12 cellular contexts compared by ENCODE assay signal in genomic region chr14:20799955-20800544, GRCh38. TPM values are rescaled to one million over a fixed set of nuclear protein-coding genes. Genes with fewer than 3 reads are reported as not detected.
A peak's percentile ranks its signal among the peaks of the same experiment; 100 is the strongest.
DNase-seq lines count a peak whose midpoint lies in the region; ATAC-seq, FAIRE-seq and TF ChIP-seq lines count a peak whose summit lies in the region.
"Had no signal": no experiment of that assay in that cellular context is flagged by ENCODE, and none has a peak within 500 bp of the region (broad histone marks: within the 10 kb centered on the region; RNA-seq: fewer than 3 reads in every experiment).

No MANE protein-coding gene starts in this region.

- H3K27me3 ChIP-seq in GM23338 (ENCODE audit: insufficient read depth) (no peaks in the 10 kb centered on the region), GM12878 (replicated peaks in 1 of 2; ENCODE audit: control insufficient read depth in 2 of 2, insufficient read depth in 2 of 2, low read length in 1 of 2) (no peaks in the 10 kb centered on the region), left lung (no peaks in the 10 kb centered on the region), skeletal muscle tissue (ENCODE audit: control insufficient read depth in 3 of 3, insufficient read depth in 3 of 3, low read length in 3 of 3) (peaks cover 3 to 16% (median 8%) of the 10 kb centered on the region in 3 donors)

- TF ChIP-seq EP300 in GM12878 (IDR thresholded peaks at IDR 0.05; ENCODE audit: borderline replicate concordance in 1 of 2, control insufficient read depth in 1 of 2, low read depth in 2 of 2, low read length in 2 of 2), result no peak

- RAD21 ChIA-PET in GM12878 (lab: Charles Lee; ENCODE audit: unreplicated experiment), result interaction anchor here (0.7 to 1.4 kb wide), 2 partner anchors 17 to 19 kb away, joined by 3 read pairs; no protein-coding TSS in a partner anchor

- H3K36me3 Mint-ChIP-seq in GM23338 (ENCODE audit: low read depth), result no peaks in the 10 kb centered on the region; the same call in 2 of the 3 replicates

- H3K9me2 ChIP-seq in GM23338 (ENCODE audit: insufficient read depth), result peaks cover 5% of the 10 kb centered on the region; the same call in 1 of the 2 replicates

- intact Hi-C loops in GM12878 (cut with micrococcal nuclease; ENCODE audit: unreplicated experiment) (no loop called here), left lung (cut with DNase I) (no loop called here)

- no peak overlapping the region for H3K9ac ChIP-seq in GM12878 (ENCODE audit: control insufficient read depth, insufficient read depth, low read length)
- H3K9ac ChIP-seq in skeletal muscle tissue (ENCODE audit: low read depth in 1 of 3, low read length in 3 of 3), result peak overlapping the region in 2 of 3 donors; percentile 10 to 51

- H4K20me1 ChIP-seq in GM23338 (replicated peaks; ENCODE audit: insufficient read depth), result no peaks in the 10 kb centered on the region
- H4K20me1 ChIP-seq in GM12878 (ENCODE audit: control insufficient read depth, insufficient read depth), result no peaks in the 10 kb centered on the region

- POLR2A ChIA-PET in GM12878 (lab: Charles Lee), result no interaction called here

- no peak for TF ChIP-seq RAD21 in GM12878 (IDR thresholded peaks at IDR 0.05; ENCODE audit: insufficient read depth, low read depth, low read length)

- SMC1A ChIA-PET in GM12878 (lab: Charles Lee; ENCODE audit: uncharacterized antibody, unreplicated experiment), result interaction anchor here (0.6 to 1.5 kb wide), 2 partner anchors 51 to 103 kb away, joined by 3 read pairs; no protein-coding TSS in a partner anchor

- no peak for FAIRE-seq in GM12878 (lab: Jason Lieb, UNC)

- CTCF ChIA-PET in GM12878 (lab: Yijun Ruan, JAX), result interaction anchor here (0.7 to 2.3 kb wide), 2 partner anchors 39 to 218 kb away, joined by 3 to 5 read pairs; no protein-coding TSS in a partner anchor

- H3K79me2 ChIP-seq in GM23338 (replicated peaks; ENCODE audit: insufficient read depth) (no peaks in the 10 kb centered on the region), GM12878 (ENCODE audit: control insufficient read depth, insufficient read depth, low read length) (no peaks in the 10 kb centered on the region)

- H3K9me3 Mint-ChIP-seq in GM23338, result no peaks in the 10 kb centered on the region

- no peak overlapping the region for H3K27ac ChIP-seq in GM23338 (ENCODE audit: low read depth)
- H3K27ac ChIP-seq in GM12878 (ENCODE audit: control insufficient read depth, insufficient read depth), result no peak overlapping the region
- H3K27ac ChIP-seq in left lung, result peak overlapping the region; percentile 74 to 75
- peak overlapping the region; percentile 41 for H3K27ac ChIP-seq in skeletal muscle tissue (ENCODE audit: low read depth, low read length)

- TF ChIP-seq CTCF in GM23338 (conservative IDR thresholded peaks at IDR 0.05; ENCODE audit: low read depth in 2 of 2) (no peak), GM12878 (IDR thresholded peaks at IDR 0.05 in 2 of 3, conservative IDR thresholded peaks at IDR 0.05 in 1 of 3; ENCODE audit: control insufficient read depth in 2 of 3, extremely low read depth in 1 of 3, insufficient read depth in 1 of 3, low read depth in 3 of 3, low read length in 3 of 3) (no peak), left lung (IDR thresholded peaks at IDR 0.05) (no peak)

- no peak overlapping the region for H3K4me3 Mint-ChIP-seq in GM23338

- 57% methylated on average over 8 of the region's 8 CpGs for WGBS in GM12878 (ENCODE audit: insufficient coverage, insufficient replicate concordance, low lambda C conversion rate, missing lambda C conversion rate)

- H3K36me3 ChIP-seq in GM23338 (ENCODE audit: insufficient read depth), result no peaks in the 10 kb centered on the region
- no peaks in the 10 kb centered on the region for H3K36me3 ChIP-seq in GM12878 (ENCODE audit: control insufficient read depth in 2 of 2, insufficient read depth in 2 of 2, low read length in 1 of 2)
- H3K36me3 ChIP-seq in left lung, result no peaks in the 10 kb centered on the region
- H3K36me3 ChIP-seq in skeletal muscle tissue (ENCODE audit: control insufficient read depth in 3 of 3, insufficient read depth in 3 of 3, low read length in 3 of 3), result no peaks in the 10 kb centered on the region

- H3K9me3 ChIP-seq in GM12878 (replicated peaks; ENCODE audit: control insufficient read depth, insufficient read depth, low read length), result no peaks in the 10 kb centered on the region
- H3K9me3 ChIP-seq in left lung, result no peaks in the 10 kb centered on the region
- H3K9me3 ChIP-seq in skeletal muscle tissue (ENCODE audit: control insufficient read depth in 3 of 3, low read length in 3 of 3), result no peaks in the 10 kb centered on the region

- peaks cover 39% of the 10 kb centered on the region for H3K4me1 Mint-ChIP-seq in GM23338

- DNase-seq in GM23338 (ENCODE audit: low spot score) (peak; percentile 48), GM12878 (ENCODE audit: low read depth, low spot score) (no peak), left lung (peak in 1 of 2 donors; percentile 66), GOT3 (lab: John Stamatoyannopoulos, UW) (no peak), DMS114 treated with DMSO at 0.1 percent for 48 hours (lab: John Stamatoyannopoulos, UW; ENCODE audit: unreplicated experiment) (no peak)
- DNase-seq: DMS53; effector CD4-positive, alpha-beta T cell; NCI-H748 treated with DMSO at 0.1 percent for 48 hours had no signal

- peak overlapping the region; percentile 65; the same call in 1 of the 2 replicates for H2AFZ ChIP-seq in GM23338
- peak overlapping the region; percentile 59 for H2AFZ ChIP-seq in GM12878 (ENCODE audit: control insufficient read depth, low read depth, low read length)

- no peak overlapping the region for H3K27ac Mint-ChIP-seq in GM23338

- peak; percentile 68 for ATAC-seq in GM23338
- peak; percentile 64 for ATAC-seq in GM12878
- peak; percentile 51 for ATAC-seq in left lung
- ATAC-seq in GM19035 (IDR thresholded peaks at IDR 0.05; ENCODE audit: unreplicated experiment), result no peak
- ATAC-seq in HG02870 (IDR thresholded peaks at IDR 0.05; ENCODE audit: unreplicated experiment), result no peak

- H3K4me3 ChIP-seq in GM23338, result no peak overlapping the region; the same call in 1 of the 2 replicates
- H3K4me3 ChIP-seq in GM12878, result no peak overlapping the region
- peak overlapping the region in 1 of 2 donors; percentile 59 for H3K4me3 ChIP-seq in left lung
- H3K4me3 ChIP-seq in skeletal muscle tissue (ENCODE audit: low read length in 3 of 3), result peak overlapping the region; percentile 36 to 65 (median 55)

- no TSS peak for BruUV-seq in GM12878 (replicated peaks; lab: Mats Ljungman, UMichigan)

- H3K4me1 ChIP-seq in GM23338 (ENCODE audit: insufficient read depth) (peaks cover 22% of the 10 kb centered on the region), GM12878 (ENCODE audit: control insufficient read depth, insufficient read depth, low read length) (peaks cover 26% of the 10 kb centered on the region), left lung (peaks cover 0 to 61% of the 10 kb centered on the region in 2 donors), skeletal muscle tissue (ENCODE audit: control insufficient read depth in 3 of 3, insufficient read depth in 3 of 3, low read length in 3 of 3) (peaks cover 0 to 3% (median 0%) of the 10 kb centered on the region in 3 donors)

- TF ChIP-seq POLR2A in GM12878 (IDR thresholded peaks at IDR 0.05; ENCODE audit: low read depth, low read length), result no peak

- H3K27me3 Mint-ChIP-seq in GM23338 (ENCODE audit: insufficient read depth, low read depth, poor library complexity), result no peaks in the 10 kb centered on the region

- H3K4me2 ChIP-seq in GM23338 (peak overlapping the region; percentile 64; the same call in 1 of the 2 replicates), GM12878 (ENCODE audit: control insufficient read depth, insufficient read depth) (peak overlapping the region; percentile 22; the same call in 1 of the 2 replicates)

- no peaks in the 10 kb centered on the region for H3F3A ChIP-seq in GM23338 (replicated peaks; ENCODE audit: low read depth)

- in situ Hi-C loops in GM12878 (cut with MboI), result no loop called here

RNA-seq across cellular contexts. Expression of gene RNASE1, which starts 2.6 kb away (rescaled TPM):
- 0.56 TPM in 1 of 2 replicates, not detected in the other for total RNA-seq in GM23338 (2014; rRNA removed; shearing (Covaris generic))
- polyA plus RNA-seq in GM23338 (2016; fragmentation: Nextera tagmentation; extraction: Ambion mirVana), result 1.7 and 2.0 TPM in 2 replicates
- total RNA-seq in GM12878 (2013; cell fraction: nucleolus; rRNA removed), result not detected in 2 replicates
- total RNA-seq in GM12878 (2014; rRNA removed), result not detected in 2 replicates
- total RNA-seq in GM12878 (2014; rRNA removed; fragmentation: Illumina TruSeq; extraction: Trizol), result not detected in 2 replicates
- total RNA-seq in GM12878 (2021), result 0.40 and 0.72 TPM in 2 replicates
- polyA plus RNA-seq in GM12878 (2011; ENCODE audit: low read depth), result not detected
- polyA plus RNA-seq in GM12878 (2011; rRNA removed), result not detected in 2 replicates
- polyA plus RNA-seq in GM12878 (2011; cell fraction: cytosol; rRNA removed), result not detected in 2 replicates
- polyA plus RNA-seq in GM12878 (2011; cell fraction: nucleus; rRNA removed), result not detected in 2 replicates
- not detected in 2 replicates for polyA plus RNA-seq in GM12878 (2012)
- not detected in 2 replicates for polyA plus RNA-seq in GM12878 (2014; fragmentation: Illumina TruSeq; extraction: Trizol)
- under 1 TPM in 1 of 2 experiments, not detected in 1; 0.11 TPM for polyA plus RNA-seq in GM12878 (2014; fragmentation: Nextera tagmentation; extraction: Ambion mirVana)
- 0.27 and 0.38 TPM in 2 replicates for polyA plus RNA-seq in GM12878 (2014; rRNA removed)
- not detected for polyA plus RNA-seq in GM12878 (2016; fragmentation: Nextera tagmentation; extraction: Ambion mirVana)
- not detected in 2 replicates for polyA minus RNA-seq in GM12878 (2011; rRNA and poly(A)+ RNA removed)
- polyA minus RNA-seq in GM12878 (2011; cell fraction: cytosol; rRNA and poly(A)+ RNA removed), result not detected in 2 replicates
- polyA minus RNA-seq in GM12878 (2011; cell fraction: nucleus; rRNA and poly(A)+ RNA removed), result not detected in 2 replicates
- total RNA-seq in left lung, result 1,000 to 10,000 TPM in 1 of 2 donors, 100 to 1,000 TPM in 1; 518 to 1,326 TPM
- total RNA-seq in skeletal muscle tissue, result 113 TPM
- total RNA-seq: myocyte had no signal

RNA-seq across cellular contexts. Expression of gene RNASE6, which starts 19.0 kb away (rescaled TPM):
- 0.45 TPM in 1 of 2 replicates, not detected in the other for total RNA-seq in GM23338 (2014; rRNA removed; shearing (Covaris generic))
- not detected in 2 replicates for polyA plus RNA-seq in GM23338 (2016; fragmentation: Nextera tagmentation; extraction: Ambion mirVana)
- total RNA-seq in GM12878 (2013; cell fraction: nucleolus; rRNA removed), result 21.3 and 22.8 TPM in 2 replicates
- 34.6 and 44.3 TPM in 2 replicates for total RNA-seq in GM12878 (2014; rRNA removed)
- total RNA-seq in GM12878 (2014; rRNA removed; fragmentation: Illumina TruSeq; extraction: Trizol), result 28.7 and 30.8 TPM in 2 replicates
- 16.5 and 18.9 TPM in 2 replicates for total RNA-seq in GM12878 (2021)
- polyA plus RNA-seq in GM12878 (2011; ENCODE audit: low read depth), result 39.8 TPM
- 19.7 and 20.2 TPM in 2 replicates for polyA plus RNA-seq in GM12878 (2011; rRNA removed)
- polyA plus RNA-seq in GM12878 (2011; cell fraction: cytosol; rRNA removed), result 14.2 and 15.2 TPM in 2 replicates
- polyA plus RNA-seq in GM12878 (2011; cell fraction: nucleus; rRNA removed), result 4.9 and 7.6 TPM in 2 replicates
- polyA plus RNA-seq in GM12878 (2012), result 26.1 and 27.0 TPM in 2 replicates
- polyA plus RNA-seq in GM12878 (2014; fragmentation: Illumina TruSeq; extraction: Trizol), result 47.0 and 61.9 TPM in 2 replicates
- 10 to 100 TPM; 52.4 to 65.3 TPM for polyA plus RNA-seq in GM12878 (2014; fragmentation: Nextera tagmentation; extraction: Ambion mirVana)
- polyA plus RNA-seq in GM12878 (2014; rRNA removed), result 28.4 and 31.7 TPM in 2 replicates
- polyA plus RNA-seq in GM12878 (2016; fragmentation: Nextera tagmentation; extraction: Ambion mirVana), result 10 to 100 TPM; 13.0 to 14.8 TPM
- polyA minus RNA-seq in GM12878 (2011; rRNA and poly(A)+ RNA removed), result 9.4 and 11.5 TPM in 2 replicates
- polyA minus RNA-seq in GM12878 (2011; cell fraction: cytosol; rRNA and poly(A)+ RNA removed), result 3.0 and 3.5 TPM in 2 replicates
- polyA minus RNA-seq in GM12878 (2011; cell fraction: nucleus; rRNA and poly(A)+ RNA removed), result 3.9 and 4.6 TPM in 2 replicates
- total RNA-seq in left lung, result 10 to 100 TPM; 14.7 to 20.6 TPM
- 5.2 TPM for total RNA-seq in skeletal muscle tissue
- total RNA-seq: myocyte had no signal

RNA-seq across cellular contexts. Expression of gene EDDM3B, which starts 31.8 kb away (rescaled TPM):
- total RNA-seq in GM23338 (2014; rRNA removed; shearing (Covaris generic)), result not detected in 2 replicates
- polyA plus RNA-seq in GM23338 (2016; fragmentation: Nextera tagmentation; extraction: Ambion mirVana) (not detected in 2 replicates), GM12878 (2011; rRNA removed) (not detected in 2 replicates), GM12878 (2014; fragmentation: Illumina TruSeq; extraction: Trizol) (not detected in 2 replicates), GM12878 (2014; fragmentation: Nextera tagmentation; extraction: Ambion mirVana) (not detected), GM12878 (2014; rRNA removed) (not detected in 2 replicates), GM12878 (2016; fragmentation: Nextera tagmentation; extraction: Ambion mirVana) (not detected)
- not detected in 2 replicates for total RNA-seq in GM12878 (2013; cell fraction: nucleolus; rRNA removed)
- total RNA-seq in GM12878 (2014; rRNA removed) (not detected in 2 replicates), GM12878 (2014; rRNA removed; fragmentation: Illumina TruSeq; extraction: Trizol) (not detected in 2 replicates), GM12878 (2021) (not detected in 2 replicates), left lung (not detected), skeletal muscle tissue (not detected)
- polyA plus RNA-seq in GM12878 (2011; ENCODE audit: low read depth), result not detected
- not detected in 2 replicates for polyA plus RNA-seq in GM12878 (2011; cell fraction: cytosol; rRNA removed)
- polyA plus RNA-seq in GM12878 (2011; cell fraction: nucleus; rRNA removed), result not detected in 2 replicates
- not detected in 2 replicates for polyA plus RNA-seq in GM12878 (2012)
- polyA minus RNA-seq in GM12878 (2011; rRNA and poly(A)+ RNA removed), result not detected in 2 replicates
- polyA minus RNA-seq in GM12878 (2011; cell fraction: cytosol; rRNA and poly(A)+ RNA removed), result not detected in 2 replicates
- not detected in 2 replicates for polyA minus RNA-seq in GM12878 (2011; cell fraction: nucleus; rRNA and poly(A)+ RNA removed)
- total RNA-seq: myocyte had no signal

RNA-seq across cellular contexts. Expression of gene EDDM3A, which starts 54.4 kb away (rescaled TPM):
- not detected in 2 replicates for total RNA-seq in GM23338 (2014; rRNA removed; shearing (Covaris generic))
- polyA plus RNA-seq in GM23338 (2016; fragmentation: Nextera tagmentation; extraction: Ambion mirVana), result not detected in 2 replicates
- total RNA-seq in GM12878 (2013; cell fraction: nucleolus; rRNA removed), result not detected in 2 replicates
- not detected in 2 replicates for total RNA-seq in GM12878 (2014; rRNA removed)
- not detected in 2 replicates for total RNA-seq in GM12878 (2014; rRNA removed; fragmentation: Illumina TruSeq; extraction: Trizol)
- not detected in 2 replicates for total RNA-seq in GM12878 (2021)
- polyA plus RNA-seq in GM12878 (2011; ENCODE audit: low read depth), result not detected
- not detected in 2 replicates for polyA plus RNA-seq in GM12878 (2011; rRNA removed)
- polyA plus RNA-seq in GM12878 (2011; cell fraction: cytosol; rRNA removed), result not detected in 2 replicates
- not detected in 2 replicates for polyA plus RNA-seq in GM12878 (2011; cell fraction: nucleus; rRNA removed)
- not detected in 2 replicates for polyA plus RNA-seq in GM12878 (2012)
- not detected in 2 replicates for polyA plus RNA-seq in GM12878 (2014; fragmentation: Illumina TruSeq; extraction: Trizol)
- not detected for polyA plus RNA-seq in GM12878 (2014; fragmentation: Nextera tagmentation; extraction: Ambion mirVana)
- not detected in 2 replicates for polyA plus RNA-seq in GM12878 (2014; rRNA removed)
- not detected for polyA plus RNA-seq in GM12878 (2016; fragmentation: Nextera tagmentation; extraction: Ambion mirVana)
- not detected in 2 replicates for polyA minus RNA-seq in GM12878 (2011; rRNA and poly(A)+ RNA removed)
- not detected in 2 replicates for polyA minus RNA-seq in GM12878 (2011; cell fraction: cytosol; rRNA and poly(A)+ RNA removed)
- not detected in 2 replicates for polyA minus RNA-seq in GM12878 (2011; cell fraction: nucleus; rRNA and poly(A)+ RNA removed)
- total RNA-seq in left lung, result not detected
- not detected for total RNA-seq in skeletal muscle tissue
- total RNA-seq: myocyte had no signal

Comparison
In these comparisons a context has a peak if more than half of its experiments do, and no peak if none do; other contexts are left out.
1. ATAC-seq: peak in GM23338 (single experiment), GM12878 (single experiment) and left lung (single experiment); none in GM19035 (single experiment) and HG02870 (single experiment).
2. H3K27ac ChIP-seq: peak in left lung (2 of 2) and skeletal muscle tissue (single experiment); none in GM23338 (single experiment) and GM12878 (single experiment).
3. H3K4me3 ChIP-seq: peak in skeletal muscle tissue (3 of 3); none in GM23338 (single experiment) and GM12878 (single experiment).
4. RNA of gene RNASE1, which starts 2.6 kb away (total RNA-seq): 518 to 1,326 TPM in left lung and 113 TPM in skeletal muscle tissue (single experiment); 0.56 TPM in GM23338 and 0.40 to 0.72 TPM in GM12878; every median in the first group is over 10 times any median in the second.